1 cellular context compared by ENCODE assay signal in the genomic region with DNA sequence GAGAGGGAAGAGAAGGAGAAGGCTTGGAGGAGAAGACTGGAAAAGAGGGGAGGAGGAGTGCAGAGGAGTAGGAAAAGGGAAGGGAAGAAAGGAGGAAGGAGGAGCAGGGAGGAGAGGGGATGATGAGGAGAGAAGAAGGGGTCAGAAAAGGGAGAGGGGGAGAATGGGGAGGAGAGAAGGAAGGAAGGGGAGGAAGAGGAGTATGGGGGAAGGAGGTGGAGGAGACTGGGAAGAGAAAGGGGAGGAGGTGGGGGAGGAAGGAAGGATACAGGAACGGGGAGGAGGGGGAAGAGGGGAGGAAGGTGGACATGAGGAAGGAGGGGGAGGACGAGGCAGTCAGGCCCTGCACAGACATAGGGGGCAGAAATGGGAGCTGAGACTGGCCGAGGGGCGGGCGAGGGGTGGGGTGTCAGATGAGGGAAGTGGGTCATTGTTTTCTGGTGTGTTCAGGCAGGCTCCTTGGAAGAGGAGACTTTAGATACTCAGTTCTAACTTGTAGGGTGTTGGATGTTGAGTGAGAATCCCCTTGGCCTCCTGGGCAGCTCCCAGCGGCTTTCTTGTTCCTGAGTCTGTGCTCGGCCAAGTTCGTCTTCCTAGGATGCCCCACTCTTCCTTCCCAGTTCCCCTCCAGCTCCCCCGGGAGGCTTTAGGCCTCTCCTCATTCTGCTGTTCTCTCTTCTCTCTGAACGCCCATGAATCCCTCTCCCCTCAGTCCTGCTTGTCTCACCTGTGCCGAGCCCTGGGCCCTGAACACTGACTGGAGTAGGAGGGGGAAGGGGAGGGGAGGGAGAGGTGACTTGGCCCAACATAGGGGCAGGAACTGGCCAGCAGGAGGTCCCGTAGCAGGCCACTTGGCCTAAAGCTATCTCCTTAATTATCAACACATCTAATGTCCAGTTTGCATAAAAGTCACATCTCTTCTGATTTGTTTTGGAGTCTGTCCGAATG.
TF ChIP-seq lines count a peak whose summit lies in the region.

No MANE protein-coding gene starts in this region.

TF ChIP-seq in SK-N-SH treated with all-trans-retinoic acid at 6 μM for 48 hours, 23 proteins besides CTCF, POLR2A, EP300 and RAD21 (continued from another document):
- TF ChIP-seq, protein P1, sequence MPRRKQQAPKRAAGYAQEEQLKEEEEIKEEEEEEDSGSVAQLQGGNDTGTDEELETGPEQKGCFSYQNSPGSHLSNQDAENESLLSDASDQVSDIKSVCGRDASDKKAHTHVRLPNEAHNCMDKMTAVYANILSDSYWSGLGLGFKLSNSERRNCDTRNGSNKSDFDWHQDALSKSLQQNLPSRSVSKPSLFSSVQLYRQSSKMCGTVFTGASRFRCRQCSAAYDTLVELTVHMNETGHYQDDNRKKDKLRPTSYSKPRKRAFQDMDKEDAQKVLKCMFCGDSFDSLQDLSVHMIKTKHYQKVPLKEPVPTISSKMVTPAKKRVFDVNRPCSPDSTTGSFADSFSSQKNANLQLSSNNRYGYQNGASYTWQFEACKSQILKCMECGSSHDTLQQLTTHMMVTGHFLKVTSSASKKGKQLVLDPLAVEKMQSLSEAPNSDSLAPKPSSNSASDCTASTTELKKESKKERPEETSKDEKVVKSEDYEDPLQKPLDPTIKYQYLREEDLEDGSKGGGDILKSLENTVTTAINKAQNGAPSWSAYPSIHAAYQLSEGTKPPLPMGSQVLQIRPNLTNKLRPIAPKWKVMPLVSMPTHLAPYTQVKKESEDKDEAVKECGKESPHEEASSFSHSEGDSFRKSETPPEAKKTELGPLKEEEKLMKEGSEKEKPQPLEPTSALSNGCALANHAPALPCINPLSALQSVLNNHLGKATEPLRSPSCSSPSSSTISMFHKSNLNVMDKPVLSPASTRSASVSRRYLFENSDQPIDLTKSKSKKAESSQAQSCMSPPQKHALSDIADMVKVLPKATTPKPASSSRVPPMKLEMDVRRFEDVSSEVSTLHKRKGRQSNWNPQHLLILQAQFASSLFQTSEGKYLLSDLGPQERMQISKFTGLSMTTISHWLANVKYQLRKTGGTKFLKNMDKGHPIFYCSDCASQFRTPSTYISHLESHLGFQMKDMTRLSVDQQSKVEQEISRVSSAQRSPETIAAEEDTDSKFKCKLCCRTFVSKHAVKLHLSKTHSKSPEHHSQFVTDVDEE (CRISPR knock-in tag; IDR thresholded peaks at IDR 0.05), result no peak
- TF ChIP-seq ARNTL (CRISPR knock-in tag; IDR thresholded peaks at IDR 0.05; ENCODE audit: borderline replicate concordance, low read depth), result no peak
- TF ChIP-seq PPARA (CRISPR knock-in tag; IDR thresholded peaks at IDR 0.05; ENCODE audit: borderline replicate concordance), result no peak
- TF ChIP-seq BACH2 (CRISPR knock-in tag; IDR thresholded peaks at IDR 0.05; ENCODE audit: borderline replicate concordance), result no peak
- no peak for TF ChIP-seq ZFP3 (CRISPR knock-in tag; IDR thresholded peaks at IDR 0.05)
- no peak for TF ChIP-seq ZNF70 (CRISPR knock-in tag; IDR thresholded peaks at IDR 0.05)
- no peak for TF ChIP-seq ZNF565 (CRISPR knock-in tag; conservative IDR thresholded peaks at IDR 0.05; ENCODE audit: low read depth)
- TF ChIP-seq TCF4 (CRISPR knock-in tag; IDR thresholded peaks at IDR 0.05; ENCODE audit: borderline replicate concordance), result no peak
- no peak for TF ChIP-seq TOX (CRISPR knock-in tag; IDR thresholded peaks at IDR 0.05; ENCODE audit: borderline replicate concordance)
- no peak for TF ChIP-seq OSR1 (CRISPR knock-in tag; IDR thresholded peaks at IDR 0.05)
- no peak for TF ChIP-seq ZFP30 (CRISPR knock-in tag; IDR thresholded peaks at IDR 0.05)
